In genomic region chr18:8603663-8604520, GRCh38 we compare ENCODE assay signal across 10 cellular contexts. TPM values are rescaled to one million over a fixed set of nuclear protein-coding genes. Genes with fewer than 3 reads are reported as not detected.
DNase-seq lines count a peak whose midpoint lies in the region; ATAC-seq and TF ChIP-seq lines count a peak whose summit lies in the region.
"Had no signal": no experiment of that assay in that cellular context is flagged by ENCODE, and none has a peak within 500 bp of the region (broad histone marks: within the 10 kb centered on the region; RNA-seq: fewer than 3 reads in every experiment).

No MANE protein-coding gene starts in this region.

- H3K9ac ChIP-seq in BLaER1 = peak overlapping the region; percentile 62
- H3K9ac ChIP-seq in OCI-LY3 (ENCODE audit: low read length) = no peak overlapping the region
- H3K9ac ChIP-seq in fibroblast of lung (ENCODE audit: insufficient read depth, low read length) = no peak overlapping the region

- H3K9me3 ChIP-seq in BLaER1 (no peaks in the 10 kb centered on the region), OCI-LY3 (ENCODE audit: insufficient read depth, low read length) (no peaks in the 10 kb centered on the region), fibroblast of lung (ENCODE audit: control insufficient read depth, insufficient read depth, low read depth, low read length) (no peaks in the 10 kb centered on the region), prostate gland (no peaks in the 10 kb centered on the region), tibial artery (no peaks in the 10 kb centered on the region)

- H3K36me3 ChIP-seq in BLaER1 (no peaks in the 10 kb centered on the region), OCI-LY3 (replicated peaks; ENCODE audit: low read depth, low read length) (no peaks in the 10 kb centered on the region), fibroblast of lung (ENCODE audit: control insufficient read depth, insufficient read depth, low read length) (no peaks in the 10 kb centered on the region), prostate gland (no peaks in the 10 kb centered on the region), tibial artery (no peaks in the 10 kb centered on the region)

- WGBS in prostate gland = 76% methylated on average over 14 of the region's 14 CpGs

- H4K20me1 ChIP-seq in BLaER1 (no peaks in the 10 kb centered on the region), OCI-LY3 (ENCODE audit: insufficient read depth, low read length) (no peaks in the 10 kb centered on the region), fibroblast of lung (ENCODE audit: control insufficient read depth, extremely low read depth, insufficient read depth, low read length) (no peaks in the 10 kb centered on the region)

- H3K79me2 ChIP-seq in OCI-LY3 (ENCODE audit: low read length) = no peaks in the 10 kb centered on the region
- no peaks in the 10 kb centered on the region for H3K79me2 ChIP-seq in fibroblast of lung (ENCODE audit: control insufficient read depth, insufficient read depth, low read length)

- peak overlapping the region; percentile 81 for H3K4me2 ChIP-seq in BLaER1
- H3K4me2 ChIP-seq in OCI-LY3 (ENCODE audit: low read length) = peak overlapping the region; percentile 66
- peak overlapping the region; percentile 23 for H3K4me2 ChIP-seq in fibroblast of lung (ENCODE audit: extremely low read depth, insufficient read depth, low read length)

- H3K27me3 ChIP-seq in BLaER1 (no peaks in the 10 kb centered on the region), OCI-LY3 (ENCODE audit: low read depth, low read length) (peaks cover 33% of the 10 kb centered on the region), fibroblast of lung (ENCODE audit: control insufficient read depth, insufficient read depth, low read length) (peaks cover 11% of the 10 kb centered on the region), prostate gland (replicated peaks; ENCODE audit: insufficient read depth) (no peaks in the 10 kb centered on the region), dorsolateral prefrontal cortex (no peaks in the 10 kb centered on the region), tibial artery (no peaks in the 10 kb centered on the region)

- peaks cover 77% of the 10 kb centered on the region for H3K4me1 ChIP-seq in BLaER1
- H3K4me1 ChIP-seq in OCI-LY3 (ENCODE audit: low read length) = peaks cover 31% of the 10 kb centered on the region
- peaks cover 2% of the 10 kb centered on the region for H3K4me1 ChIP-seq in fibroblast of lung (ENCODE audit: control insufficient read depth, extremely low read depth, insufficient read depth, low read length)
- H3K4me1 ChIP-seq in prostate gland (replicated peaks) = no peaks in the 10 kb centered on the region
- peaks cover 0 to 9% (median 5%) of the 10 kb centered on the region in 4 donors for H3K4me1 ChIP-seq in tibial artery

- H2AFZ ChIP-seq in OCI-LY3 (ENCODE audit: low read depth, low read length) = peak overlapping the region; percentile 43; the same call in 1 of the 2 replicates
- H2AFZ ChIP-seq in fibroblast of lung (ENCODE audit: low read length) = no peak overlapping the region

- no peak for DNase-seq in fibroblast of lung (ENCODE audit: low read depth in 2 of 2)
- no peak for DNase-seq in DMS153 treated with DMSO at 0.1 percent for 48 hours (lab: John Stamatoyannopoulos, UW; ENCODE audit: unreplicated experiment)
- no peak for DNase-seq in prostate gland (ENCODE audit: low spot score)
- DNase-seq in dorsolateral prefrontal cortex = no peak
- no peak for DNase-seq in tibial artery
- DNase-seq: DND-41, NCI-H345 had no signal

- TF ChIP-seq CTCF in OCI-LY3 (IDR thresholded peaks at IDR 0.05; ENCODE audit: low read depth, low read length) (no peak), fibroblast of lung (conservative IDR thresholded peaks at IDR 0.05 in 1 of 2, IDR thresholded peaks at IDR 0.05 in 1 of 2; ENCODE audit: low read depth in 1 of 2, low read length in 2 of 2) (no peak), prostate gland (IDR thresholded peaks at IDR 0.05) (no peak), dorsolateral prefrontal cortex (IDR thresholded peaks at IDR 0.05 in 54 of 56, conservative IDR thresholded peaks at IDR 0.05 in 2 of 56; ENCODE audit: low read depth in 1 of 56, partially characterized antibody in 56 of 56) (no peak), tibial artery (IDR thresholded peaks at IDR 0.05) (no peak)

- peak overlapping the region; percentile 57 for H3K4me3 ChIP-seq in BLaER1
- H3K4me3 ChIP-seq in OCI-LY3 (ENCODE audit: low read length) = peak overlapping the region; percentile 73
- H3K4me3 ChIP-seq in fibroblast of lung (replicated peaks in 1 of 4; ENCODE audit: control extremely low read depth in 1 of 4, insufficient read depth in 1 of 4, low read depth in 3 of 4, low read length in 4 of 4) = peak overlapping the region in 1 of 4 experiments; percentile 18
- no peak overlapping the region for H3K4me3 ChIP-seq in prostate gland
- peak overlapping the region in 20 of 59 donors; percentile 0 to 41 (median 22) for H3K4me3 ChIP-seq in dorsolateral prefrontal cortex
- H3K4me3 ChIP-seq in tibial artery = no peak overlapping the region

- no peak for TF ChIP-seq POLR2A in prostate gland (IDR thresholded peaks at IDR 0.05)

- intact Hi-C loops in prostate gland (cut with DNase I) = no loop called here
- intact Hi-C loops in dorsolateral prefrontal cortex (cut with DNase I) = loop anchor here in 1 of 2 donors (10.0 kb wide), 1 partner anchor 91 kb away; no protein-coding TSS in a partner anchor
- intact Hi-C loops in tibial artery (cut with DNase I; ENCODE audit: low total_unique reads) = no loop called here

- H3K27ac ChIP-seq in BLaER1 = peak overlapping the region; percentile 60
- no peak overlapping the region for H3K27ac ChIP-seq in OCI-LY3 (ENCODE audit: low read length)
- no peak overlapping the region for H3K27ac ChIP-seq in fibroblast of lung (ENCODE audit: insufficient read depth, low read length)
- no peak overlapping the region for H3K27ac ChIP-seq in prostate gland
- H3K27ac ChIP-seq in dorsolateral prefrontal cortex = peak overlapping the region in 15 of 59 donors; percentile 3 to 68 (median 31)
- H3K27ac ChIP-seq in tibial artery = no peak overlapping the region

- ATAC-seq in GM18867 (IDR thresholded peaks at IDR 0.05; ENCODE audit: unreplicated experiment) = peak; percentile 25

RNA-seq across cellular contexts. Expression of gene RAB12, which starts 5.3 kb away (rescaled TPM):
- total RNA-seq in fibroblast of lung (59.6 and 60.4 TPM in 2 replicates), prostate gland (10 to 100 TPM; 22.4 to 39.0 TPM), dorsolateral prefrontal cortex (10 to 100 TPM; 31.1 to 69.1 (median 52.0) TPM)
- 28.1 and 33.9 TPM in 2 replicates for polyA plus RNA-seq in fibroblast of lung
- 28.6 and 33.7 TPM in 2 replicates for polyA plus RNA-seq in fibroblast of lung (2012)
- polyA minus RNA-seq in fibroblast of lung (ENCODE audit: low replicate concordance) = 2.0 and 3.6 TPM in 2 replicates

Comparison
In these comparisons a context has a peak if more than half of its experiments do, and no peak if none do; other contexts are left out.
1. H3K4me2 ChIP-seq: peak in every context shown above with its lines; median percentile 81 in BLaER1; 66 in OCI-LY3; 23 in fibroblast of lung.
2. H3K4me3 ChIP-seq: peak in BLaER1 (single experiment) and OCI-LY3 (single experiment); none in prostate gland (0 of 2) and tibial artery (0 of 2).